In the genomic region with DNA sequence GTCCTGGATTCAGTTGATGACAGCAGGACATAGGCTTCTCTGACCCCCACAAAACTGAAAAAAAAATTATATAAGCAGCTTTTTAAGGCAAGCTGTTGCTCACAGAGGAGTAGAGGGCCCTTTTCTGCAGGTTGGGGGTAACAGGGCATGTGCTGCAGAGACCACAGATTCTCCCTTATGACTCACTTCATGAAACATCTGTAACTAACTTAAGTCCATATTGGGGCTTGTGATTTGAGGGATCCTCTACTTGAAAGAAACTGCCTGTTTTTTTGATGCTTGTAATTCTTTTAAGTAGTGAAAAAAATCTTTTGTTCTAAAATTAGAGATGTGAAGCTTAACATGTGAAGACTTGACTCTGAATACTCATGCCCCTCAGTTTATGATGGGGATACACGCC, we compare ENCODE assay signal across 9 cellular contexts. TPM values are rescaled to one million over a fixed set of nuclear protein-coding genes. Genes with fewer than 3 reads are reported as not detected.
DNase-seq lines count a peak whose midpoint lies in the region; ATAC-seq and TF ChIP-seq lines count a peak whose summit lies in the region.
"Had no signal": no experiment of that assay in that cellular context is flagged by ENCODE, and none has a peak within 500 bp of the region (broad histone marks: within the 10 kb centered on the region; RNA-seq: fewer than 3 reads in every experiment).

No MANE protein-coding gene starts in this region.

- no peak overlapping the region for H3K4me3 Mint-ChIP-seq in activated CD4-positive, alpha-beta T cell treated with anti-CD3 and anti-CD28 coated beads, Interleukin-2, amount 10 ng/mL, durations not matched to agents 7 days and 5 days
- no peak overlapping the region for H3K4me3 Mint-ChIP-seq in progenitor cell of endocrine pancreas (ENCODE audit: low read depth)

- CTCF ChIA-PET in activated CD4-positive, alpha-beta T cell treated with anti-CD3 and anti-CD28 coated beads, Interleukin-2, amount 10 ng/mL, durations not matched to agents 7 days and 5 days (lab: Charles Lee), result interaction anchor here (1.1 to 1.8 kb wide), 4 partner anchors 11 to 28 kb away, joined by 3 to 6 read pairs (median 4); no protein-coding TSS in a partner anchor

- intact Hi-C loops in left colon (cut with DNase I, micrococcal nuclease), result no loop called here

- peaks cover 33% of the 10 kb centered on the region for H3K4me1 Mint-ChIP-seq in activated CD4-positive, alpha-beta T cell treated with anti-CD3 and anti-CD28 coated beads, Interleukin-2, amount 10 ng/mL, durations not matched to agents 7 days and 5 days
- no peaks in the 10 kb centered on the region for H3K4me1 Mint-ChIP-seq in progenitor cell of endocrine pancreas (ENCODE audit: low read depth)

- no peaks in the 10 kb centered on the region for H3K9me3 Mint-ChIP-seq in activated CD4-positive, alpha-beta T cell treated with anti-CD3 and anti-CD28 coated beads, Interleukin-2, amount 10 ng/mL, durations not matched to agents 7 days and 5 days
- H3K9me3 Mint-ChIP-seq in progenitor cell of endocrine pancreas (ENCODE audit: low read depth), result no peaks in the 10 kb centered on the region

- peaks cover 51% of the 10 kb centered on the region for H3K36me3 Mint-ChIP-seq in activated CD4-positive, alpha-beta T cell treated with anti-CD3 and anti-CD28 coated beads, Interleukin-2, amount 10 ng/mL, durations not matched to agents 7 days and 5 days (ENCODE audit: low read depth)
- H3K36me3 Mint-ChIP-seq in progenitor cell of endocrine pancreas (ENCODE audit: insufficient read depth), result peaks cover 31% of the 10 kb centered on the region

- POLR2A ChIA-PET in activated CD4-positive, alpha-beta T cell treated with anti-CD3 and anti-CD28 coated beads, Interleukin-2, amount 10 ng/mL, durations not matched to agents 7 days and 5 days (lab: Charles Lee), result no interaction called here

- DNase-seq in stimulated activated CD4-positive, alpha-beta T cell treated with anti-CD3 and anti-CD28 coated beads, Interleukin-4, amount 100 ng/mL, for 24 hours, result peak; percentile 18
- no peak for DNase-seq in stimulated activated CD4-positive, alpha-beta T cell treated with anti-CD3 and anti-CD28 coated beads, Interleukin-4, amount 100 ng/mL, for 1 hour
- peak; percentile 24 for DNase-seq in activated CD4-positive, alpha-beta T cell treated with anti-CD3 and anti-CD28 coated beads, Interleukin-2, amount 10 ng/mL, durations not matched to agents 7 days and 5 days
- DNase-seq in hypothalamus (lab: John Stamatoyannopoulos, UW) (no peak), progenitor cell of endocrine pancreas (ENCODE audit: low spot score, unreplicated experiment) (no peak), left colon (no peak), NCI-H187 (lab: John Stamatoyannopoulos, UW) (no peak)
- DNase-seq: T-helper 9 cell had no signal

- no peaks in the 10 kb centered on the region for H3K27me3 Mint-ChIP-seq in activated CD4-positive, alpha-beta T cell treated with anti-CD3 and anti-CD28 coated beads, Interleukin-2, amount 10 ng/mL, durations not matched to agents 7 days and 5 days
- H3K27me3 Mint-ChIP-seq in progenitor cell of endocrine pancreas, result no peaks in the 10 kb centered on the region

- TF ChIP-seq CTCF in progenitor cell of endocrine pancreas (IDR thresholded peaks at IDR 0.05; ENCODE audit: unreplicated experiment), result no peak

- ATAC-seq in HG02884 (IDR thresholded peaks at IDR 0.05; ENCODE audit: unreplicated experiment) (peak; percentile 99), left colon (no peak)

- peak overlapping the region; percentile 63 for H3K27ac Mint-ChIP-seq in activated CD4-positive, alpha-beta T cell treated with anti-CD3 and anti-CD28 coated beads, Interleukin-2, amount 10 ng/mL, durations not matched to agents 7 days and 5 days
- no peak overlapping the region for H3K27ac Mint-ChIP-seq in progenitor cell of endocrine pancreas

RNA-seq across cellular contexts. Expression of gene XRCC5, which starts 33.4 kb away (rescaled TPM):
- total RNA-seq in activated CD4-positive, alpha-beta T cell treated with anti-CD3 and anti-CD28 coated beads, Interleukin-2, amount 10 ng/mL, durations not matched to agents 7 days and 5 days, result 100 to 1,000 TPM; 292 to 331 TPM
- total RNA-seq in progenitor cell of endocrine pancreas (378 and 386 TPM in 2 replicates), left colon (100 to 1,000 TPM; 163 to 189 TPM)

Comparison
In these comparisons a context has a peak if more than half of its experiments do, and no peak if none do; other contexts are left out.
1. DNase-seq: peak in stimulated activated CD4-positive, alpha-beta T cell treated with anti-CD3 and anti-CD28 coated beads, Interleukin-4, amount 100 ng/mL, for 24 hours (single experiment) and activated CD4-positive, alpha-beta T cell treated with anti-CD3 and anti-CD28 coated beads, Interleukin-2, amount 10 ng/mL, durations not matched to agents 7 days and 5 days (single experiment); none in stimulated activated CD4-positive, alpha-beta T cell treated with anti-CD3 and anti-CD28 coated beads, Interleukin-4, amount 100 ng/mL, for 1 hour (single experiment), hypothalamus (0 of 51), progenitor cell of endocrine pancreas (single experiment), left colon (0 of 2) and NCI-H187 (0 of 2).